ENCODE assay signal across 26 cellular contexts in genomic region chr17:3689262-3690093, GRCh38. TPM values are rescaled to one million over a fixed set of nuclear protein-coding genes. Genes with fewer than 3 reads are reported as not detected.
DNase-seq lines count a peak whose midpoint lies in the region; ATAC-seq and TF ChIP-seq lines count a peak whose summit lies in the region.
"Had no signal": no experiment of that assay in that cellular context is flagged by ENCODE, and none has a peak within 500 bp of the region (broad histone marks: within the 10 kb centered on the region; RNA-seq: fewer than 3 reads in every experiment).

No MANE protein-coding gene starts in this region.

- no peak for DNase-seq in activated CD8-positive, alpha-beta T cell treated with anti-CD3 and anti-CD28 coated beads, Interleukin-2, amount 10 ng/mL, durations not matched to agents 7 days and 5 days
- no peak for DNase-seq in activated CD8-positive, alpha-beta T cell treated with anti-CD3 and anti-CD28 coated beads for 36 hours
- DNase-seq in OCI-LY7 (ENCODE audit: low spot score), result no peak
- DNase-seq in left lobe of liver (ENCODE audit: low spot score), result no peak
- DNase-seq in type B pancreatic cell (ENCODE audit: extremely low spot score, unreplicated experiment), result no peak
- no peak for DNase-seq in esophagus squamous epithelium (lab: John Stamatoyannopoulos, UW)
- no peak for DNase-seq in stimulated activated CD4-positive, alpha-beta T cell treated with anti-CD3 and anti-CD28 coated beads, Interleukin-4, amount 100 ng/mL, for 4 hours
- DNase-seq: activated gamma-delta T cell treated with Interleukin-2 at 50 U/mL for 16 hours; activated T-cell treated with anti-CD3 and anti-CD28 coated beads, Interleukin-2, amount 50 U/mL, for 1 hour; effector CD4-positive, alpha-beta T cell; gastrocnemius medialis; GF-D8; GM23248; hippocampal formation; left ventricle myocardium superior; midbrain; NCI-H1048; NCI-H1930; NCI-H2227 treated with DMSO at 0.1 percent for 48 hours; NCI-H774; OCI-M1; SHP77 had no signal

- WGBS in esophagus squamous epithelium, 2 donors, result 71 to 86% methylated on average over 4 to 22 of the region's 44 CpGs

- H3K9me3 ChIP-seq in OCI-LY7 (ENCODE audit: low read length) (no peaks in the 10 kb centered on the region), esophagus squamous epithelium (no peaks in the 10 kb centered on the region)
- H3K9me3 ChIP-seq: esophagus muscularis mucosa, gastrocnemius medialis, upper lobe of left lung had no signal

- peaks cover 67% of the 10 kb centered on the region for H3K4me1 ChIP-seq in OCI-LY7 (ENCODE audit: insufficient read depth, low read length, poor library complexity, severe bottlenecking)
- peaks cover 0 to 7% (median 0%) of the 10 kb centered on the region in 3 donors for H3K4me1 ChIP-seq in esophagus squamous epithelium
- H3K4me1 ChIP-seq: upper lobe of left lung had no signal

- no peak overlapping the region for H3K4me3 Mint-ChIP-seq in activated CD8-positive, alpha-beta T cell treated with anti-CD3 and anti-CD28 coated beads, Interleukin-2, amount 10 ng/mL, durations not matched to agents 7 days and 5 days
- no peak overlapping the region for H3K4me3 Mint-ChIP-seq in activated CD8-positive, alpha-beta T cell treated with anti-CD3 and anti-CD28 coated beads for 36 hours
- no peak overlapping the region for H3K4me3 Mint-ChIP-seq in type B pancreatic cell

- peaks cover 14% of the 10 kb centered on the region for H3K4me1 Mint-ChIP-seq in activated CD8-positive, alpha-beta T cell treated with anti-CD3 and anti-CD28 coated beads, Interleukin-2, amount 10 ng/mL, durations not matched to agents 7 days and 5 days (ENCODE audit: low read depth)
- H3K4me1 Mint-ChIP-seq in activated CD8-positive, alpha-beta T cell treated with anti-CD3 and anti-CD28 coated beads for 36 hours (ENCODE audit: low read depth), result peaks cover 12% of the 10 kb centered on the region
- H3K4me1 Mint-ChIP-seq in type B pancreatic cell (ENCODE audit: unreplicated experiment), result no peaks in the 10 kb centered on the region

- POLR2A ChIA-PET in activated CD8-positive, alpha-beta T cell treated with anti-CD3 and anti-CD28 coated beads, Interleukin-2, amount 10 ng/mL, durations not matched to agents 7 days and 5 days (lab: Charles Lee), result no interaction called here
- POLR2A ChIA-PET in activated CD8-positive, alpha-beta T cell treated with anti-CD3 and anti-CD28 coated beads for 36 hours (lab: Charles Lee), result no interaction called here
- POLR2A ChIA-PET in OCI-LY7 (lab: Charles Lee), result no interaction called here

- H3K36me3 ChIP-seq in OCI-LY7 (ENCODE audit: insufficient read depth, low read length), result peaks cover 54% of the 10 kb centered on the region
- H3K36me3 ChIP-seq in esophagus squamous epithelium, result no peaks in the 10 kb centered on the region
- H3K36me3 ChIP-seq: esophagus muscularis mucosa, upper lobe of left lung had no signal

- H3K27me3 Mint-ChIP-seq in activated CD8-positive, alpha-beta T cell treated with anti-CD3 and anti-CD28 coated beads, Interleukin-2, amount 10 ng/mL, durations not matched to agents 7 days and 5 days (ENCODE audit: low read depth), result no peaks in the 10 kb centered on the region
- no peaks in the 10 kb centered on the region for H3K27me3 Mint-ChIP-seq in activated CD8-positive, alpha-beta T cell treated with anti-CD3 and anti-CD28 coated beads for 36 hours
- peaks cover 28% of the 10 kb centered on the region for H3K27me3 Mint-ChIP-seq in type B pancreatic cell

- H3K4me2 ChIP-seq in OCI-LY7 (ENCODE audit: low read length), result peak overlapping the region; percentile 53; the same call in 1 of the 2 replicates

- peaks cover 0 to 55% (median 0%) of the 10 kb centered on the region in 4 donors for H3K27me3 ChIP-seq in esophagus squamous epithelium
- H3K27me3 ChIP-seq: gastrocnemius medialis had no signal

- peaks cover 40% of the 10 kb centered on the region for H3K79me2 ChIP-seq in OCI-LY7 (ENCODE audit: insufficient read depth, low read depth, low read length)

- CTCF ChIA-PET in activated CD8-positive, alpha-beta T cell treated with anti-CD3 and anti-CD28 coated beads, Interleukin-2, amount 10 ng/mL, durations not matched to agents 7 days and 5 days (lab: Charles Lee), result no interaction called here
- CTCF ChIA-PET in activated CD8-positive, alpha-beta T cell treated with anti-CD3 and anti-CD28 coated beads for 36 hours (lab: Charles Lee), result no interaction called here
- CTCF ChIA-PET in OCI-LY7 (lab: Charles Lee; ENCODE audit: unreplicated experiment), result no interaction called here

- TF ChIP-seq POLR2A in esophagus squamous epithelium (IDR thresholded peaks at IDR 0.05), result no peak

- no peaks in the 10 kb centered on the region for H3K9me3 Mint-ChIP-seq in activated CD8-positive, alpha-beta T cell treated with anti-CD3 and anti-CD28 coated beads, Interleukin-2, amount 10 ng/mL, durations not matched to agents 7 days and 5 days (ENCODE audit: insufficient read depth)
- H3K9me3 Mint-ChIP-seq in activated CD8-positive, alpha-beta T cell treated with anti-CD3 and anti-CD28 coated beads for 36 hours, result no peaks in the 10 kb centered on the region
- no peaks in the 10 kb centered on the region for H3K9me3 Mint-ChIP-seq in type B pancreatic cell

- H3K27ac ChIP-seq in OCI-LY7 (ENCODE audit: low read depth, low read length, poor library complexity, severe bottlenecking) (peak overlapping the region; percentile 81), esophagus squamous epithelium (no peak overlapping the region)
- H3K27ac ChIP-seq: esophagus muscularis mucosa, GM23248, upper lobe of left lung had no signal

- H3K36me3 Mint-ChIP-seq in activated CD8-positive, alpha-beta T cell treated with anti-CD3 and anti-CD28 coated beads, Interleukin-2, amount 10 ng/mL, durations not matched to agents 7 days and 5 days (ENCODE audit: low read depth), result peaks cover 3% of the 10 kb centered on the region
- H3K36me3 Mint-ChIP-seq in activated CD8-positive, alpha-beta T cell treated with anti-CD3 and anti-CD28 coated beads for 36 hours (ENCODE audit: low read depth), result peaks cover 10% of the 10 kb centered on the region
- H3K36me3 Mint-ChIP-seq in type B pancreatic cell, result no peaks in the 10 kb centered on the region

- BruUV-seq in OCI-LY7 (replicated peaks; lab: Mats Ljungman, UMichigan), result no TSS peak

- peak overlapping the region; percentile 55 for H3K27ac Mint-ChIP-seq in activated CD8-positive, alpha-beta T cell treated with anti-CD3 and anti-CD28 coated beads, Interleukin-2, amount 10 ng/mL, durations not matched to agents 7 days and 5 days
- H3K27ac Mint-ChIP-seq in activated CD8-positive, alpha-beta T cell treated with anti-CD3 and anti-CD28 coated beads for 36 hours, result no peak overlapping the region
- peak overlapping the region; percentile 46 for H3K27ac Mint-ChIP-seq in type B pancreatic cell
- H3K27ac Mint-ChIP-seq: progenitor cell of endocrine pancreas had no signal

- H3K4me3 ChIP-seq in OCI-LY7 (ENCODE audit: low read depth, low read length, poor library complexity, severe bottlenecking), result no peak overlapping the region
- H3K4me3 ChIP-seq in esophagus squamous epithelium, result no peak overlapping the region
- H3K4me3 ChIP-seq: esophagus muscularis mucosa, gastrocnemius medialis, GM23248, upper lobe of left lung had no signal

- H4K20me1 ChIP-seq in OCI-LY7 (ENCODE audit: insufficient read depth, low read length), result 0 out of 2 replicates have a peak, but pooled peaks cover 4% of the 10 kb centered on the region

- no peak for TF ChIP-seq CTCF in activated CD8-positive, alpha-beta T cell treated with anti-CD3 and anti-CD28 coated beads for 36 hours (IDR thresholded peaks at IDR 0.05)
- no peak for TF ChIP-seq CTCF in OCI-LY7 (conservative IDR thresholded peaks at IDR 0.05; ENCODE audit: low read length)
- TF ChIP-seq CTCF in type B pancreatic cell (conservative IDR thresholded peaks at IDR 0.05), result no peak
- no peak for TF ChIP-seq CTCF in esophagus squamous epithelium (IDR thresholded peaks at IDR 0.05)

- no peaks in the 10 kb centered on the region for H3K9me2 ChIP-seq in OCI-LY7 (ENCODE audit: insufficient read depth, low read length)

- H2AFZ ChIP-seq in OCI-LY7 (ENCODE audit: low read length), result no peak overlapping the region
- H2AFZ ChIP-seq: GM23248 had no signal

- intact Hi-C loops in activated CD8-positive, alpha-beta T cell treated with anti-CD3 and anti-CD28 coated beads for 36 hours (cut with micrococcal nuclease), result loop anchor here (10.0 kb wide), 1 partner anchor 65 kb away; no protein-coding TSS in a partner anchor
- intact Hi-C loops in OCI-LY7 (cut with micrococcal nuclease; ENCODE audit: unreplicated experiment), result no loop called here
- intact Hi-C loops in esophagus squamous epithelium (cut with DNase I), result no loop called here

- ATAC-seq in activated CD8-positive, alpha-beta T cell treated with anti-CD3 and anti-CD28 coated beads, Interleukin-2, amount 10 ng/mL, durations not matched to agents 7 days and 5 days, result no peak
- ATAC-seq in activated CD8-positive, alpha-beta T cell treated with anti-CD3 and anti-CD28 coated beads for 36 hours, result no peak
- ATAC-seq in left lobe of liver (peak; percentile 19), HG02642 (IDR thresholded peaks at IDR 0.05; ENCODE audit: poor library complexity, unreplicated experiment) (no peak)
- ATAC-seq: gastrocnemius medialis, left ventricle myocardium superior had no signal

RNA-seq across cellular contexts. Expression of gene P2RX5, which starts 6.5 kb away (rescaled TPM):
- 1 to 10 TPM; 7.8 to 8.1 TPM for total RNA-seq in activated CD8-positive, alpha-beta T cell treated with anti-CD3 and anti-CD28 coated beads, Interleukin-2, amount 10 ng/mL, durations not matched to agents 7 days and 5 days
- 10 to 100 TPM; 35.7 to 39.5 TPM for total RNA-seq in activated CD8-positive, alpha-beta T cell treated with anti-CD3 and anti-CD28 coated beads for 36 hours
- 143 and 150 TPM in 2 replicates for total RNA-seq in OCI-LY7 (2014; rRNA removed; shearing (Covaris generic))
- total RNA-seq in OCI-LY7 (2022), result 173 and 195 TPM in 2 replicates
- total RNA-seq in left lobe of liver, result not detected
- 0.69 and 1.3 TPM in 2 replicates for total RNA-seq in type B pancreatic cell (ENCODE audit: low replicate concordance)
- 1 to 10 TPM in 1 of 4 donors, under 1 TPM in 2, not detected in 1; 0.38 to 1.1 (median 0.97) TPM for total RNA-seq in esophagus squamous epithelium

RNA-seq across cellular contexts. Expression of gene EMC6, which starts 20.9 kb away (rescaled TPM):
- total RNA-seq in activated CD8-positive, alpha-beta T cell treated with anti-CD3 and anti-CD28 coated beads, Interleukin-2, amount 10 ng/mL, durations not matched to agents 7 days and 5 days, result 10 to 100 TPM; 39.7 to 43.1 TPM
- total RNA-seq in activated CD8-positive, alpha-beta T cell treated with anti-CD3 and anti-CD28 coated beads for 36 hours, result 10 to 100 TPM; 50.8 to 58.7 TPM
- total RNA-seq in OCI-LY7 (2014; rRNA removed; shearing (Covaris generic)), result 32.5 and 36.0 TPM in 2 replicates
- 53.7 and 54.6 TPM in 2 replicates for total RNA-seq in OCI-LY7 (2022)
- 26.6 TPM for total RNA-seq in left lobe of liver
- 38.6 and 46.6 TPM in 2 replicates for total RNA-seq in type B pancreatic cell (ENCODE audit: low replicate concordance)
- 10 to 100 TPM; 14.5 to 26.3 (median 19.0) TPM for total RNA-seq in esophagus squamous epithelium

RNA-seq across cellular contexts. Expression of gene TAX1BP3, which starts 21.1 kb away (rescaled TPM):
- total RNA-seq in activated CD8-positive, alpha-beta T cell treated with anti-CD3 and anti-CD28 coated beads, Interleukin-2, amount 10 ng/mL, durations not matched to agents 7 days and 5 days, result 10 to 100 TPM; 16.1 to 18.0 TPM
- 10 to 100 TPM; 14.3 to 15.1 TPM for total RNA-seq in activated CD8-positive, alpha-beta T cell treated with anti-CD3 and anti-CD28 coated beads for 36 hours
- total RNA-seq in OCI-LY7 (2014; rRNA removed; shearing (Covaris generic)), result 12.4 and 19.8 TPM in 2 replicates
- total RNA-seq in OCI-LY7 (2022) (24.3 and 24.8 TPM in 2 replicates), left lobe of liver (12.4 TPM), type B pancreatic cell (ENCODE audit: low replicate concordance) (91.2 and 138 TPM in 2 replicates), esophagus squamous epithelium (100 to 1,000 TPM; 185 to 371 (median 293) TPM)

RNA-seq across cellular contexts. Expression of gene HASPIN, which starts 34.2 kb away (rescaled TPM):
- total RNA-seq in activated CD8-positive, alpha-beta T cell treated with anti-CD3 and anti-CD28 coated beads, Interleukin-2, amount 10 ng/mL, durations not matched to agents 7 days and 5 days, result 10 to 100 TPM; 27.0 to 28.1 TPM
- total RNA-seq in activated CD8-positive, alpha-beta T cell treated with anti-CD3 and anti-CD28 coated beads for 36 hours, result 10 to 100 TPM; 20.7 to 21.3 TPM
- total RNA-seq in OCI-LY7 (2014; rRNA removed; shearing (Covaris generic)), result 60.8 and 88.6 TPM in 2 replicates
- total RNA-seq in OCI-LY7 (2022) (66.2 and 71.3 TPM in 2 replicates), left lobe of liver (0.05 TPM), type B pancreatic cell (ENCODE audit: low replicate concordance) (5.2 and 13.1 TPM in 2 replicates), esophagus squamous epithelium (1 to 10 TPM; 1.4 to 5.4 (median 3.0) TPM)

RNA-seq across cellular contexts. Expression of gene CTNS, which starts 52.9 kb away (rescaled TPM):
- total RNA-seq in activated CD8-positive, alpha-beta T cell treated with anti-CD3 and anti-CD28 coated beads, Interleukin-2, amount 10 ng/mL, durations not matched to agents 7 days and 5 days, result 1 to 10 TPM; 7.7 to 9.7 TPM
- total RNA-seq in activated CD8-positive, alpha-beta T cell treated with anti-CD3 and anti-CD28 coated beads for 36 hours, result 1 to 10 TPM; 6.4 to 9.3 TPM
- total RNA-seq in OCI-LY7 (2014; rRNA removed; shearing (Covaris generic)), result 5.6 and 6.7 TPM in 2 replicates
- 11.9 and 13.6 TPM in 2 replicates for total RNA-seq in OCI-LY7 (2022)
- total RNA-seq in left lobe of liver, result 8.7 TPM
- 17.4 and 17.5 TPM in 2 replicates for total RNA-seq in type B pancreatic cell (ENCODE audit: low replicate concordance)
- total RNA-seq in esophagus squamous epithelium, result 10 to 100 TPM in 2 of 4 donors, 1 to 10 TPM in 2; 5.9 to 14.3 (median 9.8) TPM

Comparison
In these comparisons a context has a peak if more than half of its experiments do, and no peak if none do; other contexts are left out.
1. RNA of gene P2RX5, which starts 6.5 kb away (total RNA-seq): 143 to 195 TPM in OCI-LY7 and 35.7 to 39.5 TPM in activated CD8-positive, alpha-beta T cell treated with anti-CD3 and anti-CD28 coated beads for 36 hours; 7.8 to 8.1 TPM in activated CD8-positive, alpha-beta T cell treated with anti-CD3 and anti-CD28 coated beads, Interleukin-2, amount 10 ng/mL, durations not matched to agents 7 days and 5 days, 0.69 to 1.3 TPM in type B pancreatic cell, 0.38 to 1.1 TPM in esophagus squamous epithelium and not detected in left lobe of liver (single experiment); every median in the first group is over 4 times any median in the second.